In genomic region chr15:85116925-85117646, GRCh38 we compare ENCODE assay signal across 25 cellular contexts.
DNase-seq lines count a peak whose midpoint lies in the region; ATAC-seq and TF ChIP-seq lines count a peak whose summit lies in the region.
"Had no signal": no experiment of that assay in that cellular context is flagged by ENCODE, and none has a peak within 500 bp of the region (broad histone marks: within the 10 kb centered on the region; RNA-seq: fewer than 3 reads in every experiment).

No MANE protein-coding gene starts in this region.

- H3K4me3 Mint-ChIP-seq in activated CD4-positive, alpha-beta memory T cell treated with anti-CD3 and anti-CD28 coated beads for 36 hours: no peak overlapping the region
- no peak overlapping the region for H3K4me3 Mint-ChIP-seq in activated CD4-positive, alpha-beta memory T cell treated with anti-CD3 and anti-CD28 coated beads, Interleukin-2, amount 10 ng/mL, durations not matched to agents 7 days and 5 days
- H3K4me3 Mint-ChIP-seq in stimulated activated naive CD8-positive, alpha-beta T cell treated with anti-CD3 and anti-CD28 coated beads, Interleukin-15, Interleukin-2, amounts not matched to agents 100 ng/mL and 50 ng/mL, for 24 hours: no peak overlapping the region
- H3K4me3 Mint-ChIP-seq: brain; HFFc6; memory B cell; naive thymus-derived CD4-positive, alpha-beta T cell had no signal

- ATAC-seq in HG02885 (IDR thresholded peaks at IDR 0.05; ENCODE audit: poor library complexity, unreplicated experiment): peak; percentile 67
- no peak for ATAC-seq in GM19395 (IDR thresholded peaks at IDR 0.05; ENCODE audit: unreplicated experiment)
- no peak for ATAC-seq in mucosa of descending colon
- ATAC-seq: naive thymus-derived CD4-positive, alpha-beta T cell had no signal

- no peaks in the 10 kb centered on the region for H3K9me3 Mint-ChIP-seq in activated CD4-positive, alpha-beta memory T cell treated with anti-CD3 and anti-CD28 coated beads for 36 hours
- H3K9me3 Mint-ChIP-seq in activated CD4-positive, alpha-beta memory T cell treated with anti-CD3 and anti-CD28 coated beads, Interleukin-2, amount 10 ng/mL, durations not matched to agents 7 days and 5 days: no peaks in the 10 kb centered on the region
- no peaks in the 10 kb centered on the region for H3K9me3 Mint-ChIP-seq in stimulated activated naive CD8-positive, alpha-beta T cell treated with anti-CD3 and anti-CD28 coated beads, Interleukin-15, Interleukin-2, amounts not matched to agents 100 ng/mL and 50 ng/mL, for 24 hours
- H3K9me3 Mint-ChIP-seq: brain; HFFc6; memory B cell; naive thymus-derived CD4-positive, alpha-beta T cell had no signal

- no peaks in the 10 kb centered on the region for H3K9me3 ChIP-seq in mucosa of descending colon
- H3K9me3 ChIP-seq: A549, BLaER1, ovary, right lobe of liver, SK-N-SH had no signal

- peak overlapping the region; percentile 72 for H3K27ac ChIP-seq in cingulate gyrus (ENCODE audit: low read depth, low read length)
- H3K27ac ChIP-seq: A549, BLaER1, hepatocyte, ovary, right lobe of liver had no signal

- H3K4me1 Mint-ChIP-seq in activated CD4-positive, alpha-beta memory T cell treated with anti-CD3 and anti-CD28 coated beads for 36 hours (ENCODE audit: low read depth): peaks cover 10% of the 10 kb centered on the region
- no peaks in the 10 kb centered on the region for H3K4me1 Mint-ChIP-seq in activated CD4-positive, alpha-beta memory T cell treated with anti-CD3 and anti-CD28 coated beads, Interleukin-2, amount 10 ng/mL, durations not matched to agents 7 days and 5 days
- H3K4me1 Mint-ChIP-seq in stimulated activated naive CD8-positive, alpha-beta T cell treated with anti-CD3 and anti-CD28 coated beads, Interleukin-15, Interleukin-2, amounts not matched to agents 100 ng/mL and 50 ng/mL, for 24 hours (ENCODE audit: low read depth): peaks cover 20% of the 10 kb centered on the region
- H3K4me1 Mint-ChIP-seq: brain; memory B cell; naive thymus-derived CD4-positive, alpha-beta T cell had no signal

- DNase-seq in activated CD4-positive, alpha-beta memory T cell treated with anti-CD3 and anti-CD28 coated beads for 36 hours: peak; percentile 20
- DNase-seq in activated CD4-positive, alpha-beta memory T cell treated with anti-CD3 and anti-CD28 coated beads, Interleukin-2, amount 10 ng/mL, durations not matched to agents 7 days and 5 days: no peak
- DNase-seq in DMS53 treated with DMSO at 0.1 percent for 48 hours (lab: John Stamatoyannopoulos, UW; ENCODE audit: unreplicated experiment) (no peak), mucosa of descending colon (no peak)
- DNase-seq: activated CD4-positive, CD25-positive, alpha-beta regulatory T cell treated with anti-CD3 and anti-CD28 coated beads, Interleukin-2, amount 50 U/mL, for 72 hours; activated naive CD4-positive, alpha-beta T cell treated with anti-CD3 and anti-CD28 coated beads, Interleukin-2, amount 50 U/mL, for 16 hours; cortex of kidney; HFFc6; Kasumi-1; NCI-H1092 treated with DMSO at 0.1 percent for 48 hours; NCI-H2029 treated with DMSO at 0.1 percent for 48 hours; NCI-H524; ovary; right lobe of liver; SK-N-SH had no signal

- peaks cover 3% of the 10 kb centered on the region for H3K36me3 ChIP-seq in mucosa of descending colon (ENCODE audit: low read depth)
- H3K36me3 ChIP-seq: ovary had no signal

- no peak overlapping the region for H3K4me3 ChIP-seq in mucosa of descending colon
- H3K4me3 ChIP-seq: A549, BLaER1, hepatocyte, ovary, right lobe of liver had no signal

- H3K36me3 Mint-ChIP-seq in activated CD4-positive, alpha-beta memory T cell treated with anti-CD3 and anti-CD28 coated beads for 36 hours: peaks cover 28% of the 10 kb centered on the region
- peaks cover 37% of the 10 kb centered on the region for H3K36me3 Mint-ChIP-seq in activated CD4-positive, alpha-beta memory T cell treated with anti-CD3 and anti-CD28 coated beads, Interleukin-2, amount 10 ng/mL, durations not matched to agents 7 days and 5 days (ENCODE audit: low read depth)
- peaks cover 61% of the 10 kb centered on the region for H3K36me3 Mint-ChIP-seq in stimulated activated naive CD8-positive, alpha-beta T cell treated with anti-CD3 and anti-CD28 coated beads, Interleukin-15, Interleukin-2, amounts not matched to agents 100 ng/mL and 50 ng/mL, for 24 hours (ENCODE audit: low read depth)

- H3K27ac Mint-ChIP-seq in activated CD4-positive, alpha-beta memory T cell treated with anti-CD3 and anti-CD28 coated beads for 36 hours: no peak overlapping the region
- H3K27ac Mint-ChIP-seq in activated CD4-positive, alpha-beta memory T cell treated with anti-CD3 and anti-CD28 coated beads, Interleukin-2, amount 10 ng/mL, durations not matched to agents 7 days and 5 days: no peak overlapping the region
- peak overlapping the region; percentile 76 for H3K27ac Mint-ChIP-seq in stimulated activated naive CD8-positive, alpha-beta T cell treated with anti-CD3 and anti-CD28 coated beads, Interleukin-15, Interleukin-2, amounts not matched to agents 100 ng/mL and 50 ng/mL, for 24 hours
- H3K27ac Mint-ChIP-seq: brain, HFFc6, memory B cell had no signal

- no peaks in the 10 kb centered on the region for H3K4me1 ChIP-seq in mucosa of descending colon (ENCODE audit: low read depth)
- H3K4me1 ChIP-seq: A549, BLaER1, right lobe of liver had no signal

- TF ChIP-seq CTCF in mucosa of descending colon (IDR thresholded peaks at IDR 0.05): no peak

- H3K27me3 Mint-ChIP-seq in activated CD4-positive, alpha-beta memory T cell treated with anti-CD3 and anti-CD28 coated beads for 36 hours: no peaks in the 10 kb centered on the region
- H3K27me3 Mint-ChIP-seq in activated CD4-positive, alpha-beta memory T cell treated with anti-CD3 and anti-CD28 coated beads, Interleukin-2, amount 10 ng/mL, durations not matched to agents 7 days and 5 days: no peaks in the 10 kb centered on the region
- H3K27me3 Mint-ChIP-seq in stimulated activated naive CD8-positive, alpha-beta T cell treated with anti-CD3 and anti-CD28 coated beads, Interleukin-15, Interleukin-2, amounts not matched to agents 100 ng/mL and 50 ng/mL, for 24 hours: no peaks in the 10 kb centered on the region
- H3K27me3 Mint-ChIP-seq: brain; memory B cell; naive thymus-derived CD4-positive, alpha-beta T cell had no signal

- POLR2A ChIA-PET in activated CD4-positive, alpha-beta memory T cell treated with anti-CD3 and anti-CD28 coated beads for 36 hours (lab: Charles Lee): no interaction called here
- POLR2A ChIA-PET in activated CD4-positive, alpha-beta memory T cell treated with anti-CD3 and anti-CD28 coated beads, Interleukin-2, amount 10 ng/mL, durations not matched to agents 7 days and 5 days (lab: Charles Lee): no interaction called here

- intact Hi-C loops in activated CD4-positive, alpha-beta memory T cell treated with anti-CD3 and anti-CD28 coated beads for 36 hours (cut with micrococcal nuclease): no loop called here
- intact Hi-C loops in mucosa of descending colon (cut with DNase I, micrococcal nuclease): no loop called here

- CTCF ChIA-PET in activated CD4-positive, alpha-beta memory T cell treated with anti-CD3 and anti-CD28 coated beads for 36 hours (lab: Charles Lee): no interaction called here
- CTCF ChIA-PET in activated CD4-positive, alpha-beta memory T cell treated with anti-CD3 and anti-CD28 coated beads, Interleukin-2, amount 10 ng/mL, durations not matched to agents 7 days and 5 days (lab: Charles Lee): no interaction called here
